Comparison of ENCODE assay signal across 8 cellular contexts in genomic region chr1:54764922-54765561, GRCh38. TPM values are rescaled to one million over a fixed set of nuclear protein-coding genes. Genes with fewer than 3 reads are reported as not detected.
DNase-seq lines count a peak whose midpoint lies in the region; ATAC-seq and TF ChIP-seq lines count a peak whose summit lies in the region.

No MANE protein-coding gene starts in this region.

- H3K4me3 ChIP-seq in liver (ENCODE audit: low read depth in 1 of 3, low read length in 3 of 3) (peak overlapping the region in 2 of 3 donors; percentile 56 to 66), upper lobe of right lung (peak overlapping the region; percentile 95)

- H3K36me3 ChIP-seq in liver (ENCODE audit: control insufficient read depth in 4 of 4, insufficient read depth in 3 of 4, low read depth in 1 of 4, low read length in 3 of 4), result no peaks in the 10 kb centered on the region
- H3K36me3 ChIP-seq in upper lobe of right lung, result no peaks in the 10 kb centered on the region

- ATAC-seq in GM19397 (IDR thresholded peaks at IDR 0.05; ENCODE audit: unreplicated experiment) (peak; percentile 1), HG03095 (IDR thresholded peaks at IDR 0.05; ENCODE audit: unreplicated experiment) (peak; percentile 6), upper lobe of right lung (no peak)
- ATAC-seq in activated naive CD8-positive, alpha-beta T cell treated with anti-CD3 and anti-CD28 coated beads, Interleukin-2, amount 50 U/mL, for 24 hours, result peak; percentile 1

- WGBS in liver, result 61% methylated on average over 13 of the region's 13 CpGs

- H3K4me1 Mint-ChIP-seq in activated naive CD8-positive, alpha-beta T cell treated with anti-CD3 and anti-CD28 coated beads, Interleukin-2, amount 50 U/mL, for 24 hours, result peaks cover 22% of the 10 kb centered on the region

- H3K27me3 ChIP-seq in liver (ENCODE audit: control insufficient read depth in 4 of 4, insufficient read depth in 4 of 4, low read length in 3 of 4) (no peaks in the 10 kb centered on the region), upper lobe of right lung (no peaks in the 10 kb centered on the region)

- H3K4me1 ChIP-seq in liver (ENCODE audit: control insufficient read depth in 4 of 4, insufficient read depth in 4 of 4, low read length in 3 of 4) (peaks cover 0 to 15% (median 9%) of the 10 kb centered on the region in 4 donors), upper lobe of right lung (no peaks in the 10 kb centered on the region)

- TF ChIP-seq RAD21 in liver (IDR thresholded peaks at IDR 0.05), result no peak

- peak overlapping the region; percentile 91 for H3K27ac Mint-ChIP-seq in activated naive CD8-positive, alpha-beta T cell treated with anti-CD3 and anti-CD28 coated beads, Interleukin-2, amount 50 U/mL, for 24 hours

- H3K27ac ChIP-seq in liver (ENCODE audit: low read depth in 1 of 2, low read length in 2 of 2) (peak overlapping the region; percentile 49 to 52), upper lobe of right lung (peak overlapping the region; percentile 70)

- H3K4me3 Mint-ChIP-seq in activated naive CD8-positive, alpha-beta T cell treated with anti-CD3 and anti-CD28 coated beads, Interleukin-2, amount 50 U/mL, for 24 hours, result peak overlapping the region; percentile 89

- peak overlapping the region in 1 of 2 donors; percentile 50 for H3K9ac ChIP-seq in liver (ENCODE audit: low read depth in 1 of 2, low read length in 2 of 2)

- TF ChIP-seq CTCF in liver (IDR thresholded peaks at IDR 0.05; ENCODE audit: low read depth, low read length, missing input control), result no peak
- TF ChIP-seq CTCF in upper lobe of right lung (IDR thresholded peaks at IDR 0.05), result no peak

- no peaks in the 10 kb centered on the region for H3K9me3 Mint-ChIP-seq in activated naive CD8-positive, alpha-beta T cell treated with anti-CD3 and anti-CD28 coated beads, Interleukin-2, amount 50 U/mL, for 24 hours

- no peak for DNase-seq in activated naive CD8-positive, alpha-beta T cell treated with anti-CD3 and anti-CD28 coated beads, Interleukin-2, amount 50 U/mL, for 24 hours
- no peak for DNase-seq in upper lobe of right lung
- DNase-seq in DMS53 treated with DMSO at 0.1 percent for 48 hours (lab: John Stamatoyannopoulos, UW; ENCODE audit: unreplicated experiment), result no peak
- DNase-seq in iPS-NIHi11 (ENCODE audit: low spot score), result no peak
- no peak for DNase-seq in medulla oblongata (ENCODE audit: extremely low spot score)

- intact Hi-C loops in upper lobe of right lung (cut with DNase I), result no loop called here

- no peaks in the 10 kb centered on the region for H3K36me3 Mint-ChIP-seq in activated naive CD8-positive, alpha-beta T cell treated with anti-CD3 and anti-CD28 coated beads, Interleukin-2, amount 50 U/mL, for 24 hours (ENCODE audit: low read depth)

- H3K9me3 ChIP-seq in liver (ENCODE audit: control insufficient read depth in 4 of 4, low read length in 3 of 4) (no peaks in the 10 kb centered on the region), upper lobe of right lung (no peaks in the 10 kb centered on the region)

- H3K27me3 Mint-ChIP-seq in activated naive CD8-positive, alpha-beta T cell treated with anti-CD3 and anti-CD28 coated beads, Interleukin-2, amount 50 U/mL, for 24 hours, result no peaks in the 10 kb centered on the region

TF ChIP-seq in liver, 16 proteins besides CTCF, POLR2A, EP300 and RAD21:
- TF ChIP-seq GABPA (IDR thresholded peaks at IDR 0.05 in 1 of 2, conservative IDR thresholded peaks at IDR 0.05 in 1 of 2), result peak in 1 of 2 donors; percentile 2
- peak in 1 of 2 donors; percentile 12 for TF ChIP-seq EGR1 (IDR thresholded peaks at IDR 0.05; ENCODE audit: low read depth in 2 of 2)
- TF ChIP-seq TAF1 (conservative IDR thresholded peaks at IDR 0.05), result no peak
- TF ChIP-seq JUND (IDR thresholded peaks at IDR 0.05), result peak in 1 of 2 donors; percentile 0
- TF ChIP-seq, protein P1, sequence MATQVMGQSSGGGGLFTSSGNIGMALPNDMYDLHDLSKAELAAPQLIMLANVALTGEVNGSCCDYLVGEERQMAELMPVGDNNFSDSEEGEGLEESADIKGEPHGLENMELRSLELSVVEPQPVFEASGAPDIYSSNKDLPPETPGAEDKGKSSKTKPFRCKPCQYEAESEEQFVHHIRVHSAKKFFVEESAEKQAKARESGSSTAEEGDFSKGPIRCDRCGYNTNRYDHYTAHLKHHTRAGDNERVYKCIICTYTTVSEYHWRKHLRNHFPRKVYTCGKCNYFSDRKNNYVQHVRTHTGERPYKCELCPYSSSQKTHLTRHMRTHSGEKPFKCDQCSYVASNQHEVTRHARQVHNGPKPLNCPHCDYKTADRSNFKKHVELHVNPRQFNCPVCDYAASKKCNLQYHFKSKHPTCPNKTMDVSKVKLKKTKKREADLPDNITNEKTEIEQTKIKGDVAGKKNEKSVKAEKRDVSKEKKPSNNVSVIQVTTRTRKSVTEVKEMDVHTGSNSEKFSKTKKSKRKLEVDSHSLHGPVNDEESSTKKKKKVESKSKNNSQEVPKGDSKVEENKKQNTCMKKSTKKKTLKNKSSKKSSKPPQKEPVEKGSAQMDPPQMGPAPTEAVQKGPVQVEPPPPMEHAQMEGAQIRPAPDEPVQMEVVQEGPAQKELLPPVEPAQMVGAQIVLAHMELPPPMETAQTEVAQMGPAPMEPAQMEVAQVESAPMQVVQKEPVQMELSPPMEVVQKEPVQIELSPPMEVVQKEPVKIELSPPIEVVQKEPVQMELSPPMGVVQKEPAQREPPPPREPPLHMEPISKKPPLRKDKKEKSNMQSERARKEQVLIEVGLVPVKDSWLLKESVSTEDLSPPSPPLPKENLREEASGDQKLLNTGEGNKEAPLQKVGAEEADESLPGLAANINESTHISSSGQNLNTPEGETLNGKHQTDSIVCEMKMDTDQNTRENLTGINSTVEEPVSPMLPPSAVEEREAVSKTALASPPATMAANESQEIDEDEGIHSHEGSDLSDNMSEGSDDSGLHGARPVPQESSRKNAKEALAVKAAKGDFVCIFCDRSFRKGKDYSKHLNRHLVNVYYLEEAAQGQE (IDR thresholded peaks at IDR 0.05), result no peak

RNA-seq across cellular contexts. Expression of gene PARS2, which starts 0.7 kb away (rescaled TPM):
- total RNA-seq in liver, result 1 to 10 TPM; 3.1 to 3.4 TPM
- 1 to 10 TPM; 2.1 to 4.1 TPM for polyA plus RNA-seq in liver
- 3.5 TPM for total RNA-seq in upper lobe of right lung

RNA-seq across cellular contexts. Expression of gene TTC22, which starts 36.1 kb away (rescaled TPM):
- total RNA-seq in liver (1 to 10 TPM; 2.2 to 3.5 TPM), upper lobe of right lung (7.1 TPM)
- polyA plus RNA-seq in liver, result 1 to 10 TPM in 1 of 2 donors, under 1 TPM in 1; 0.96 to 2.5 TPM

RNA-seq across cellular contexts. Expression of gene TTC4, which starts 49.4 kb away (rescaled TPM):
- total RNA-seq in liver (10 to 100 TPM in 1 of 2 donors, 1 to 10 TPM in 1; 9.0 to 10.9 TPM), upper lobe of right lung (16.4 TPM)
- polyA plus RNA-seq in liver, result 1 to 10 TPM; 6.9 to 7.2 TPM
